Comparison of ENCODE assay signal across 1 cellular context in the genomic region with DNA sequence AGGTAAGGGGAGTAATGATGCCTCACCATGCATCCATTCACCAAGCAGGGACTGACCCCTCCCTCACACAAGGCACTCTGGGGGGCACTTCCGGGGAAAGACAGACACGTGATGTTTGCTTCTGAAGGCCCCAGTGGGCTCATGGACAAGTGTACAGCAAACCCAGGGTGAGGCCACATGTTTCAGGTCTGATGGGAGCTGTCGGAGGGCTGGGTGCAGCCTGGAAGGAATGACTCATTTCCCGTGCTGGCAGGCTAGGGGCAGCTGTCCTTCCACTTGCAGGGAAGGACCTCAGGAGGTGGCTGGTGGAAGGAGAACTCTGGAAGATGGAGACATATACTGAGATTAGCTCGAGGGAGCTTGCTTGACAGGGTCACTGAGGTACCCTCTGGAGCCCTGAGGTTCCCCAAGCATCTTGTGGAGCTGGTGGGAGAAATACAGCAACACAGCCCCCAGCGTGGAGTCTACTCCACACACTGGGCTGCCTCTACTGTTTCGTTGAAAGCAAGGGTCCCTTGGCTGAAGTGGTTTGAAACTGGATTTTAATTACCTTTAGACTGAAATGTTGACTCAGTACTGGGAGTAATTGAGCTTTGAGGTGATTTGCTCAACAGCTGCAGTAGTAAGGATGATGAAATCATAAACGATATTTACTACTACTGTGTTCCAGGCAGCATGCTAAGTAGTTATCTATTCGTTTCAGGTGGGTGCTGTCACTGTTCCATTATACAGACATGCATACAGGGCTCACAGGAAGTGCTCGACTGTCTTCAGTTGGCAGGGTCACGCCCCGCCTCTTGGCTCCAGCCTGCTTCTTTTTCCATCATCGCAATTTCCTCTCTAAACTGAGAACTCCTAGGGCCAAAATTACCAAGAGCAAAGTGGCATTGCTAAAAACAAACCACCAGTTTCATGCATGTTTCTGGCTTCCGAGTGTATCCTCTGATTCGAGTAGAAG.
TF ChIP-seq lines count a peak whose summit lies in the region.

No MANE protein-coding gene starts in this region.

TF ChIP-seq in HepG2, 621 proteins besides CTCF, POLR2A, EP300 and RAD21 (continued from another document):
- TF ChIP-seq, protein P1, sequence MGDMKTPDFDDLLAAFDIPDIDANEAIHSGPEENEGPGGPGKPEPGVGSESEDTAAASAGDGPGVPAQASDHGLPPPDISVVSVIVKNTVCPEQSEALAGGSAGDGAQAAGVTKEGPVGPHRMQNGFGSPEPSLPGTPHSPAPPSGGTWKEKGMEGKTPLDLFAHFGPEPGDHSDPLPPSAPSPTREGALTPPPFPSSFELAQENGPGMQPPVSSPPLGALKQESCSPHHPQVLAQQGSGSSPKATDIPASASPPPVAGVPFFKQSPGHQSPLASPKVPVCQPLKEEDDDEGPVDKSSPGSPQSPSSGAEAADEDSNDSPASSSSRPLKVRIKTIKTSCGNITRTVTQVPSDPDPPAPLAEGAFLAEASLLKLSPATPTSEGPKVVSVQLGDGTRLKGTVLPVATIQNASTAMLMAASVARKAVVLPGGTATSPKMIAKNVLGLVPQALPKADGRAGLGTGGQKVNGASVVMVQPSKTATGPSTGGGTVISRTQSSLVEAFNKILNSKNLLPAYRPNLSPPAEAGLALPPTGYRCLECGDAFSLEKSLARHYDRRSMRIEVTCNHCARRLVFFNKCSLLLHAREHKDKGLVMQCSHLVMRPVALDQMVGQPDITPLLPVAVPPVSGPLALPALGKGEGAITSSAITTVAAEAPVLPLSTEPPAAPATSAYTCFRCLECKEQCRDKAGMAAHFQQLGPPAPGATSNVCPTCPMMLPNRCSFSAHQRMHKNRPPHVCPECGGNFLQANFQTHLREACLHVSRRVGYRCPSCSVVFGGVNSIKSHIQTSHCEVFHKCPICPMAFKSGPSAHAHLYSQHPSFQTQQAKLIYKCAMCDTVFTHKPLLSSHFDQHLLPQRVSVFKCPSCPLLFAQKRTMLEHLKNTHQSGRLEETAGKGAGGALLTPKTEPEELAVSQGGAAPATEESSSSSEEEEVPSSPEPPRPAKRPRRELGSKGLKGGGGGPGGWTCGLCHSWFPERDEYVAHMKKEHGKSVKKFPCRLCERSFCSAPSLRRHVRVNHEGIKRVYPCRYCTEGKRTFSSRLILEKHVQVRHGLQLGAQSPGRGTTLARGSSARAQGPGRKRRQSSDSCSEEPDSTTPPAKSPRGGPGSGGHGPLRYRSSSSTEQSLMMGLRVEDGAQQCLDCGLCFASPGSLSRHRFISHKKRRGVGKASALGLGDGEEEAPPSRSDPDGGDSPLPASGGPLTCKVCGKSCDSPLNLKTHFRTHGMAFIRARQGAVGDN (CRISPR knock-in tag; IDR thresholded peaks at IDR 0.05): 0 out of 2 replicates have a peak, but pooled peaks have one; percentile 26
- TF ChIP-seq GABPB1 (CRISPR knock-in tag; IDR thresholded peaks at IDR 0.05) (peak; percentile 71), JUND (CRISPR knock-in tag; IDR thresholded peaks at IDR 0.05) (0 out of 2 replicates have a peak, but pooled peaks have one; percentile 16), EEA1 (CRISPR knock-in tag; IDR thresholded peaks at IDR 0.05; ENCODE audit: borderline replicate concordance) (no peak), ELF1 (CRISPR knock-in tag; IDR thresholded peaks at IDR 0.05) (peak; percentile 16; the same call in 1 of the 2 replicates), SALL1 (CRISPR knock-in tag; IDR thresholded peaks at IDR 0.05) (0 out of 2 replicates have a peak, but pooled peaks have one; percentile 18), GABPA (IDR thresholded peaks at IDR 0.05; ENCODE audit: low read depth, low read length) (no peak), GABPA (CRISPR knock-in tag; IDR thresholded peaks at IDR 0.05; ENCODE audit: low read depth) (peak; percentile 77), SAP130 (CRISPR knock-in tag; IDR thresholded peaks at IDR 0.05; ENCODE audit: low read depth) (peak; percentile 31; the same call in 1 of the 2 replicates)
